1 cellular context compared by ENCODE assay signal in genomic region chr6:66489269-66489987, GRCh38.
A peak's percentile ranks its signal among the peaks of the same experiment; 100 is the strongest.
TF ChIP-seq lines count a peak whose summit lies in the region.

No MANE protein-coding gene starts in this region.

TF ChIP-seq in HepG2, 621 proteins besides CTCF, POLR2A, EP300 and RAD21 (continued from another document and continues in another):
- TF ChIP-seq ZNF687 (CRISPR knock-in tag; IDR thresholded peaks at IDR 0.05) (peak; percentile 28), HNF1A (IDR thresholded peaks at IDR 0.05; ENCODE audit: low read depth) (no peak), HNF1A (CRISPR knock-in tag; IDR thresholded peaks at IDR 0.05; ENCODE audit: borderline replicate concordance) (no peak; the same call in 1 of the 2 replicates), PRDM10 (CRISPR knock-in tag; IDR thresholded peaks at IDR 0.05; ENCODE audit: low read depth) (0 out of 2 replicates have a peak, but pooled peaks have one; percentile 26), ZNF879 (CRISPR knock-in tag; IDR thresholded peaks at IDR 0.05) (no peak), ZNF512 (CRISPR knock-in tag; IDR thresholded peaks at IDR 0.05) (no peak), HOMEZ (CRISPR knock-in tag; IDR thresholded peaks at IDR 0.05; ENCODE audit: low read depth) (0 out of 2 replicates have a peak, but pooled peaks have one; percentile 32), ZNF567 (CRISPR knock-in tag; IDR thresholded peaks at IDR 0.05; ENCODE audit: borderline replicate concordance) (no peak), HHEX (CRISPR knock-in tag; IDR thresholded peaks at IDR 0.05) (no peak), CREB3 (CRISPR knock-in tag; IDR thresholded peaks at IDR 0.05) (no peak), TMF1 (CRISPR knock-in tag; IDR thresholded peaks at IDR 0.05; ENCODE audit: low read depth) (no peak), FLYWCH1 (CRISPR knock-in tag; IDR thresholded peaks at IDR 0.05) (no peak), PREB (CRISPR knock-in tag; IDR thresholded peaks at IDR 0.05) (no peak), ZNF205 (CRISPR knock-in tag; IDR thresholded peaks at IDR 0.05) (no peak), HMGXB4 (CRISPR knock-in tag; IDR thresholded peaks at IDR 0.05; ENCODE audit: borderline replicate concordance in 1 of 2, low read depth in 1 of 2) (no peak), TARDBP (CRISPR knock-in tag; IDR thresholded peaks at IDR 0.05) (no peak), ZMYM3 (CRISPR knock-in tag; IDR thresholded peaks at IDR 0.05) (no peak), ZNF12 (CRISPR knock-in tag; IDR thresholded peaks at IDR 0.05) (0 out of 2 replicates have a peak, but pooled peaks have one; percentile 23), HMG20A (CRISPR knock-in tag; IDR thresholded peaks at IDR 0.05; ENCODE audit: borderline replicate concordance) (peak; percentile 24; the same call in 1 of the 2 replicates), MEF2D (CRISPR knock-in tag; IDR thresholded peaks at IDR 0.05) (no peak), HDAC1 (CRISPR knock-in tag; IDR thresholded peaks at IDR 0.05) (peak; percentile 47; the same call in 1 of the 2 replicates), JUND (CRISPR knock-in tag; IDR thresholded peaks at IDR 0.05) (peak; percentile 61; the same call in 1 of the 2 replicates), ZNF446 (CRISPR knock-in tag; IDR thresholded peaks at IDR 0.05) (no peak), ZNF468 (CRISPR knock-in tag; IDR thresholded peaks at IDR 0.05) (no peak), ZNF143 (CRISPR knock-in tag; IDR thresholded peaks at IDR 0.05) (no peak), ZNF816 (CRISPR knock-in tag; IDR thresholded peaks at IDR 0.05; ENCODE audit: borderline replicate concordance) (no peak), ATF5 (CRISPR knock-in tag; IDR thresholded peaks at IDR 0.05; ENCODE audit: low read depth) (no peak), SIX4 (CRISPR knock-in tag; IDR thresholded peaks at IDR 0.05) (no peak), RFX1 (IDR thresholded peaks at IDR 0.05) (no peak), ZNF281 (CRISPR knock-in tag; IDR thresholded peaks at IDR 0.05; ENCODE audit: borderline replicate concordance) (peak; percentile 94), ZNF557 (CRISPR knock-in tag; IDR thresholded peaks at IDR 0.05) (no peak), HMG20B (CRISPR knock-in tag; conservative IDR thresholded peaks at IDR 0.05) (no peak), NBN (conservative IDR thresholded peaks at IDR 0.05) (no peak), MED1 (CRISPR knock-in tag; IDR thresholded peaks at IDR 0.05) (0 out of 2 replicates have a peak, but pooled peaks have one; percentile 29), ZMYM2 (CRISPR knock-in tag; IDR thresholded peaks at IDR 0.05) (no peak), SMARCE1 (IDR thresholded peaks at IDR 0.05; ENCODE audit: borderline replicate concordance) (no peak)
